1 cellular context compared by ENCODE assay signal in the genomic region with DNA sequence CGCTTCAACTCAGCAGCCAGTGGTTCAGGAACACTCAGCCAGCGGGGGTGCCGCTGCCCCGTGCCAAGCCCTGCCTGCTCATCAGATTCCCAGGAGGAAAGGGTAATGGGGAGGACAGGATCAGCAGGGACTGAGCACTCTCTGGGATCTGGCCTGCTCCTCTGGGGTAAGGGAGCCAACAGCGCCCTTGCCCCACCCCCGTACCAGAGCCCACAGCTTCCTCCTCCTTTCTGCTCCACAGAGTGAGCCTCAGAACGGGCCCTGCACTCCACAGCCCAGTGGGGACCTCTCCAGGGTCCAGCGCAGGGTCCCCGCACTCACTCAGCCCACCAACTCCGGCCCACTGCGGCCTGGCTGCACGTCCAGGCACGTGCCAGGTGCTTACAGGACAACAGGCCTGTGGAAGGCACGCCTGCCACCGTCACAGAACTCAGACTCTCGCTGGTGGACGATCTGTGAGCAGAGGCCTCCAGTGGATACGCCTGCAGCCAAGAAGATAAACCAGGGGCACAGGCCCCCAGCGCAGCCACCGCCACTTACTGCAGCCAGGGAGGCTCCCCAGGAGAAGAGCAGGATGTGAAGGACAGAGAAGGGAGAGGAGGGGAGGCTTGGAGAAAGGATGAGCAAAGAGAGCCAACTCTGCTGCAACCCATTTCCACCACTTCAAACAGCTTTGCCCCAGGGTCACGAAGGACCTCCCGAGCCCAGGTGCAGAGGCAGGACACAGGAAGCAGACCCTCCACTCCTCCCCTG.
TF ChIP-seq lines count a peak whose summit lies in the region.

No MANE protein-coding gene starts in this region.

TF ChIP-seq in K562, 482 proteins besides CTCF, POLR2A, EP300 and RAD21:
- TF ChIP-seq ZNF592 (IDR thresholded peaks at IDR 0.05) = no peak
- TF ChIP-seq ZMIZ1 (IDR thresholded peaks at IDR 0.05; ENCODE audit: low read depth in 2 of 2, low read length in 2 of 2) = no peak
- TF ChIP-seq ATF7 (IDR thresholded peaks at IDR 0.05) = no peak
- TF ChIP-seq BHLHE40 (IDR thresholded peaks at IDR 0.05; ENCODE audit: low read length) = peak; percentile 60
